ENCODE assay signal across 25 cellular contexts in genomic region chr2:223269386-223269785, GRCh38.
"Had no signal": no experiment of that assay in that cellular context is flagged by ENCODE, and none has a peak within 500 bp of the region (broad histone marks: within the 10 kb centered on the region; RNA-seq: fewer than 3 reads in every experiment).

No MANE protein-coding gene starts in this region.

- H3K27me3 ChIP-seq: body of pancreas, Peyer's patch, SJCRH30 had no signal

- H3K27ac ChIP-seq: body of pancreas, Peyer's patch, RWPE1, SJCRH30 had no signal

- H3K4me1 ChIP-seq: body of pancreas, Peyer's patch, SJCRH30 had no signal

- H3K36me3 ChIP-seq: Peyer's patch, SJCRH30 had no signal

- ATAC-seq: activated naive CD4-positive, alpha-beta T cell treated with anti-CD3 and anti-CD28 coated beads, Interleukin-2, amount 50 U/mL, for 72 hours; activated naive CD8-positive, alpha-beta T cell treated with anti-CD3 and anti-CD28 coated beads, Interleukin-2, amount 50 U/mL, for 24 hours; activated T-cell treated with anti-CD3 and anti-CD28 coated beads, Interleukin-2, amount 50 U/mL, for 4 hours; body of pancreas; T-helper 17 cell had no signal

- H3K4me3 ChIP-seq: body of pancreas, Peyer's patch, SJCRH30 had no signal

- DNase-seq: activated B cell treated with CpG ODN at 0.5 μM for 24 hours; activated CD4-positive, alpha-beta memory T cell treated with anti-CD3 and anti-CD28 coated beads for 36 hours; activated CD4-positive, alpha-beta T cell treated with anti-CD3 and anti-CD28 coated beads for 1 hour; activated CD4-positive, alpha-beta T cell treated with anti-CD3 and anti-CD28 coated beads, Interleukin-2, amount 10 ng/mL, durations not matched to agents 7 days and 5 days; activated CD8-positive, alpha-beta memory T cell treated with anti-CD3 and anti-CD28 coated beads for 24 hours; activated effector memory CD4-positive, alpha-beta T cell treated with anti-CD3 and anti-CD28 coated beads, Interleukin-2, amount 50 U/mL, for 16 hours; activated naive CD4-positive, alpha-beta T cell treated with Interleukin-2 at 50 U/mL for 16 hours; activated naive CD8-positive, alpha-beta T cell treated with anti-CD3 and anti-CD28 coated beads, Interleukin-2, amount 50 U/mL, for 24 hours; activated T-cell treated with anti-CD3 and anti-CD28 coated beads, Interleukin-2, amount 50 U/mL, for 4 hours; body of pancreas; central memory CD4-positive, alpha-beta T cell; Kasumi-1; NCI-H1105 treated with DMSO at 0.1 percent for 48 hours; NCI-H1436 treated with DMSO at 0.1 percent for 48 hours; NCI-H187; NCI-H2081; NCI-H510A treated with DMSO at 0.1 percent for 48 hours; NCI-H69; Peyer's patch; Right ventricle myocardium superior; SJCRH30; T-helper 17 cell; T1000 had no signal

- H3K9me3 ChIP-seq: body of pancreas, Peyer's patch, SJCRH30 had no signal
